ENCODE assay signal across 19 cellular contexts in genomic region chr10:54463644-54464043, GRCh38.
DNase-seq lines count a peak whose midpoint lies in the region; ATAC-seq, FAIRE-seq and TF ChIP-seq lines count a peak whose summit lies in the region.
"Had no signal": no experiment of that assay in that cellular context is flagged by ENCODE, and none has a peak within 500 bp of the region (broad histone marks: within the 10 kb centered on the region; RNA-seq: fewer than 3 reads in every experiment).

No MANE protein-coding gene starts in this region.

- H2AK5ac ChIP-seq in IMR-90 (ENCODE audit: low read depth, low read length), result no peak overlapping the region
- H2AK5ac ChIP-seq in H1 (ENCODE audit: low read depth, low read length), result no peak overlapping the region
- no peak overlapping the region for H2AK5ac ChIP-seq in H9 (ENCODE audit: insufficient read length, low read length)

- no peak for TF ChIP-seq CTCF in IMR-90 (conservative IDR thresholded peaks at IDR 0.05; ENCODE audit: low read depth, low read length)
- no peak for TF ChIP-seq CTCF in H1 (IDR thresholded peaks at IDR 0.05; ENCODE audit: control extremely low read depth in 1 of 3, insufficient read depth in 1 of 3, low read depth in 1 of 3, low read length in 3 of 3)
- no peak for TF ChIP-seq CTCF in neural crest cell (conservative IDR thresholded peaks at IDR 0.05)
- TF ChIP-seq CTCF in H9 (conservative IDR thresholded peaks at IDR 0.05), result no peak

- no peaks in the 10 kb centered on the region for H3K79me1 ChIP-seq in IMR-90 (ENCODE audit: low read depth in 1 of 2, low read length in 2 of 2)
- H3K79me1 ChIP-seq in H1 (ENCODE audit: low read depth, low read length), result no peaks in the 10 kb centered on the region
- H3K79me1 ChIP-seq in H9 (ENCODE audit: insufficient read depth, low read depth, low read length, poor library complexity, severe bottlenecking), result no peaks in the 10 kb centered on the region

- no peaks in the 10 kb centered on the region for H4K20me1 ChIP-seq in IMR-90 (ENCODE audit: insufficient read depth, low read length)
- H4K20me1 ChIP-seq in H1 (replicated peaks in 1 of 2; ENCODE audit: control insufficient read depth in 1 of 2, insufficient read depth in 2 of 2, low read length in 2 of 2), result no peaks in the 10 kb centered on the region
- no peaks in the 10 kb centered on the region for H4K20me1 ChIP-seq in H9 (ENCODE audit: control insufficient read depth, insufficient read depth, insufficient read length)

- in situ Hi-C loops in IMR-90 (cut with MboI; ENCODE audit: low sequenced_read_pairs), result no loop called here

- H3K4me1 Mint-ChIP-seq in neural crest cell, result no peaks in the 10 kb centered on the region
- no peaks in the 10 kb centered on the region for H3K4me1 Mint-ChIP-seq in H9
- H3K4me1 Mint-ChIP-seq: CD4-positive, alpha-beta memory T cell; GM23338 had no signal

- H4K5ac ChIP-seq in IMR-90 (ENCODE audit: low read depth, low read length) (no peak overlapping the region), H1 (ENCODE audit: insufficient read length, low read depth, low read length) (no peak overlapping the region), H9 (ENCODE audit: insufficient read length, low read depth, low read length) (no peak overlapping the region)

- TF ChIP-seq EP300 in H1 (IDR thresholded peaks at IDR 0.05; ENCODE audit: borderline replicate concordance in 1 of 2, low read depth in 2 of 2, low read length in 2 of 2), result no peak

- H3T11ph ChIP-seq in H9 (ENCODE audit: low read length), result no peak overlapping the region

- H3K36me3 Mint-ChIP-seq in neural crest cell (ENCODE audit: low read depth) (no peaks in the 10 kb centered on the region), H9 (ENCODE audit: insufficient read depth in 1 of 3, low read depth in 3 of 3) (no peaks in the 10 kb centered on the region)
- H3K36me3 Mint-ChIP-seq: CD4-positive, alpha-beta memory T cell had no signal

- H3K18ac ChIP-seq in IMR-90 (ENCODE audit: low read depth, low read length) (no peak overlapping the region), H1 (ENCODE audit: extremely low read depth, low read length) (no peak overlapping the region), H9 (ENCODE audit: insufficient read length, low read depth, low read length) (no peak overlapping the region)

- H3K14ac ChIP-seq in IMR-90 (replicated peaks; ENCODE audit: low read depth, low read length) (no peak overlapping the region), H1 (ENCODE audit: insufficient read length) (no peak overlapping the region), H9 (ENCODE audit: insufficient read depth, low read length) (no peak overlapping the region)

- H3K4me1 ChIP-seq in IMR-90 (ENCODE audit: control insufficient read depth, insufficient read depth, low read length) (no peaks in the 10 kb centered on the region), H1 (replicated peaks in 1 of 4; ENCODE audit: control insufficient read depth in 3 of 4, insufficient read depth in 4 of 4, low read length in 3 of 4) (no peaks in the 10 kb centered on the region), H9 (ENCODE audit: insufficient read depth, low read length) (no peaks in the 10 kb centered on the region)

- H2BK5ac ChIP-seq in IMR-90 (ENCODE audit: low read depth, low read length, poor library complexity, severe bottlenecking), result no peak overlapping the region
- no peak overlapping the region for H2BK5ac ChIP-seq in H1 (ENCODE audit: low read depth, low read length)
- H2BK5ac ChIP-seq in H9 (ENCODE audit: insufficient read length, low read length), result no peak overlapping the region

- H2AK9ac ChIP-seq in IMR-90 (replicated peaks; ENCODE audit: low read depth, low read length, poor library complexity), result peak overlapping the region; percentile 37

- H3K27me3 ChIP-seq in IMR-90 (ENCODE audit: control insufficient read depth, insufficient read depth, low read length) (no peaks in the 10 kb centered on the region), H1 (replicated peaks in 1 of 4; ENCODE audit: control insufficient read depth in 3 of 4, extremely low read depth in 1 of 4, insufficient read depth in 3 of 4, low read length in 3 of 4) (no peaks in the 10 kb centered on the region), H9 (ENCODE audit: insufficient read depth, low read length) (no peaks in the 10 kb centered on the region)

- H2BK120ac ChIP-seq in IMR-90 (ENCODE audit: low read depth, low read length) (no peak overlapping the region), H1 (replicated peaks; ENCODE audit: low read depth, low read length) (no peak overlapping the region), H9 (ENCODE audit: low read depth, low read length, poor library complexity, severe bottlenecking) (no peak overlapping the region)

- H3K56ac ChIP-seq in IMR-90 (ENCODE audit: extremely low read depth, insufficient read depth, low read length) (no peak overlapping the region), H1 (replicated peaks; ENCODE audit: insufficient read length, low read depth, low read length) (no peak overlapping the region), H9 (ENCODE audit: insufficient read length, low read depth, low read length) (no peak overlapping the region)

- H2BK15ac ChIP-seq in IMR-90 (ENCODE audit: low read depth, low read length) (no peak overlapping the region), H1 (ENCODE audit: low read length) (no peak overlapping the region), H9 (ENCODE audit: low read depth, low read length) (no peak overlapping the region)

- TF ChIP-seq RAD21 in IMR-90 (IDR thresholded peaks at IDR 0.05; ENCODE audit: low read length) (no peak), H1 (IDR thresholded peaks at IDR 0.05 in 1 of 2, conservative IDR thresholded peaks at IDR 0.05 in 1 of 2; ENCODE audit: low read depth in 2 of 2, low read length in 2 of 2) (no peak)

- intact Hi-C loops in IMR-90 (cut with micrococcal nuclease), result no loop called here

- no peak overlapping the region for H3K4me3 Mint-ChIP-seq in neural crest cell
- H3K4me3 Mint-ChIP-seq in H9, result no peak overlapping the region
- H3K4me3 Mint-ChIP-seq: CD4-positive, alpha-beta memory T cell; GM23338; HFFc6 had no signal

- H4K8ac ChIP-seq in IMR-90 (ENCODE audit: low read depth in 2 of 2, low read length in 2 of 2) (no peak overlapping the region), H1 (ENCODE audit: extremely low read depth, insufficient read depth, low read length) (no peak overlapping the region), H9 (replicated peaks; ENCODE audit: insufficient read length, low read depth, low read length) (no peak overlapping the region)

- H3K4ac ChIP-seq in IMR-90 (ENCODE audit: low read depth, low read length) (no peak overlapping the region), H1 (replicated peaks; ENCODE audit: insufficient read length, low read depth, low read length) (no peak overlapping the region), H9 (ENCODE audit: low read depth, low read length) (no peak overlapping the region)

- H4K91ac ChIP-seq in IMR-90 (ENCODE audit: insufficient read depth, low read depth, low read length), result no peak overlapping the region
- no peak overlapping the region for H4K91ac ChIP-seq in H1 (replicated peaks; ENCODE audit: insufficient read length, low read length)
- no peak overlapping the region for H4K91ac ChIP-seq in H9 (ENCODE audit: insufficient read length, low read depth, low read length)

- no peak for ATAC-seq in IMR-90 (ENCODE audit: low read depth)
- no peak for ATAC-seq in GM18520 (IDR thresholded peaks at IDR 0.05; ENCODE audit: unreplicated experiment)
- no peak for ATAC-seq in HG03342 (IDR thresholded peaks at IDR 0.05; ENCODE audit: unreplicated experiment)
- ATAC-seq: GM12878, GM23338, HCT116 had no signal

- no peak overlapping the region for H3K23ac ChIP-seq in IMR-90 (ENCODE audit: low read depth, low read length)
- no peak overlapping the region for H3K23ac ChIP-seq in H1 (ENCODE audit: insufficient read length)
- no peak overlapping the region for H3K23ac ChIP-seq in H9 (ENCODE audit: insufficient read length, low read depth, low read length)

- DNase-seq in HEK293T (ENCODE audit: extremely low spot score), result no peak
- no peak for DNase-seq in IMR-90
- DNase-seq in H1 (ENCODE audit: low read depth in 1 of 2, low spot score in 2 of 2), result no peak
- DNase-seq in neural crest cell (ENCODE audit: low read depth, low spot score), result no peak
- no peak for DNase-seq in H9
- DNase-seq: C1 segment of cervical spinal cord, Calu3, COR-L47, DMS79, EL, GDM1, HFFc6 had no signal

- H3K27me3 Mint-ChIP-seq in neural crest cell (ENCODE audit: low read depth) (no peaks in the 10 kb centered on the region), H9 (ENCODE audit: low read depth) (no peaks in the 10 kb centered on the region)
- H3K27me3 Mint-ChIP-seq: CD4-positive, alpha-beta memory T cell had no signal

- H3K27ac ChIP-seq in IMR-90 (ENCODE audit: insufficient read depth, low read length) (no peak overlapping the region), H1 (ENCODE audit: low read depth, low read length) (no peak overlapping the region), H9 (ENCODE audit: insufficient read length, low read depth, low read length) (no peak overlapping the region)

- H3K79me2 ChIP-seq in H1 (ENCODE audit: control insufficient read depth in 1 of 2, insufficient read depth in 2 of 2, low read length in 2 of 2) (no peaks in the 10 kb centered on the region), H9 (ENCODE audit: insufficient read depth, low read length) (no peaks in the 10 kb centered on the region)

- POLR2A ChIA-PET in HEK293T (lab: Yijun Ruan, JAX) (no interaction called here), IMR-90 (lab: Charles Lee; ENCODE audit: unreplicated experiment) (no interaction called here), H1 (lab: Charles Lee; ENCODE audit: partially characterized antibody) (no interaction called here)

- H3K9me3 ChIP-seq in IMR-90 (ENCODE audit: control insufficient read depth, insufficient read depth, low read length) (no peaks in the 10 kb centered on the region), H1 (ENCODE audit: insufficient read depth in 2 of 2, low read depth in 1 of 2, low read length in 1 of 2) (no peaks in the 10 kb centered on the region), H9 (ENCODE audit: control insufficient read depth, low read depth, low read length) (no peaks in the 10 kb centered on the region)

- BruUV-seq in IMR-90 (replicated peaks; lab: Mats Ljungman, UMichigan), result no TSS peak

- H2BK20ac ChIP-seq in IMR-90 (ENCODE audit: low read depth, low read length) (no peak overlapping the region), H1 (ENCODE audit: low read length) (no peak overlapping the region), H9 (ENCODE audit: low read depth, low read length, poor library complexity, severe bottlenecking) (no peak overlapping the region)

- H3K4me3 ChIP-seq in IMR-90 (ENCODE audit: insufficient read depth, low read depth, low read length), result no peak overlapping the region
- no peak overlapping the region for H3K4me3 ChIP-seq in H1 (ENCODE audit: extremely low read depth in 1 of 4, insufficient read depth in 2 of 4, low read depth in 3 of 4, low read length in 4 of 4)
- H3K4me3 ChIP-seq: GM12878, GM23338 had no signal

- dilution Hi-C loops in IMR-90 (cut with HindIII; ENCODE audit: low sequenced_read_pairs, unreplicated experiment), result no loop called here

- no peak overlapping the region for H2BK12ac ChIP-seq in H1 (ENCODE audit: low read depth, low read length)
- H2BK12ac ChIP-seq in H9 (ENCODE audit: insufficient read length, low read depth, low read length), result no peak overlapping the region

- peak overlapping the region; percentile 45 for H3K27ac Mint-ChIP-seq in neural crest cell (ENCODE audit: unreplicated experiment)
- no peak overlapping the region for H3K27ac Mint-ChIP-seq in H9
- H3K27ac Mint-ChIP-seq: CD4-positive, alpha-beta memory T cell; GM23338; HFFc6 had no signal

- no peaks in the 10 kb centered on the region for H3K36me3 ChIP-seq in IMR-90 (ENCODE audit: control insufficient read depth, insufficient read depth, low read length)
- no peaks in the 10 kb centered on the region for H3K36me3 ChIP-seq in H1 (ENCODE audit: control insufficient read depth in 2 of 4, insufficient read depth in 4 of 4, low read length in 3 of 4)

- CTCF ChIA-PET in HEK293T (lab: Yijun Ruan, JAX), result no interaction called here
- CTCF ChIA-PET in IMR-90 (lab: Yijun Ruan, JAX), result no interaction called here
- CTCF ChIA-PET in H1 (lab: Charles Lee; ENCODE audit: partially characterized antibody), result interaction anchor here (0.6 kb wide), 1 partner anchor 420 kb away, joined by 3 read pairs; no protein-coding TSS in a partner anchor

- H2AFZ ChIP-seq in IMR-90 (replicated peaks; ENCODE audit: low read length, poor library complexity) (no peak overlapping the region), H1 (ENCODE audit: low read length) (peak overlapping the region; percentile 81; the same call in 1 of the 2 replicates), H9 (ENCODE audit: low read length) (no peak overlapping the region)
- H2AFZ ChIP-seq: GM23338 had no signal

- TF ChIP-seq POLR2A in IMR-90 (IDR thresholded peaks at IDR 0.05; ENCODE audit: low read depth, low read length) (no peak), H1 (IDR thresholded peaks at IDR 0.05; ENCODE audit: control extremely low read depth in 1 of 2, low read depth in 2 of 2, low read length in 2 of 2) (no peak)

- H3K23me2 ChIP-seq in H1 (ENCODE audit: low read depth, low read length) (no peaks in the 10 kb centered on the region), H9 (ENCODE audit: insufficient read length, low read depth, low read length, poor library complexity, severe bottlenecking) (no peaks in the 10 kb centered on the region)

- no peak for FAIRE-seq in H1 (lab: Jason Lieb, UNC)
- FAIRE-seq: GM12878, H54 had no signal

- H3K4me2 ChIP-seq in IMR-90 (ENCODE audit: low read depth, low read length) (no peak overlapping the region), H1 (ENCODE audit: insufficient read depth in 1 of 2, low read depth in 2 of 2, low read length in 2 of 2) (no peak overlapping the region), H9 (ENCODE audit: insufficient read depth, insufficient read length, low read length) (no peak overlapping the region)
- H3K4me2 ChIP-seq: GM23338 had no signal

- H3K9ac ChIP-seq in IMR-90 (ENCODE audit: low read depth, low read length), result no peak overlapping the region
- no peak overlapping the region for H3K9ac ChIP-seq in H1 (replicated peaks in 1 of 4; ENCODE audit: extremely low read depth in 1 of 4, low read depth in 3 of 4, low read length in 3 of 4)
- H3K9ac ChIP-seq in H9 (ENCODE audit: extremely low read depth, insufficient read length, low read length), result no peak overlapping the region

- WGBS in IMR-90 (ENCODE audit: extremely low coverage in 2 of 2, insufficient read length in 1 of 2), 2 experiments, result no CpG with 5 or more reads among the region's 7 CpGs
- 89% methylated on average over 7 of the region's 7 CpGs; no CpG with 5 or more reads in 1 of the 2 experiments for WGBS in H1 (ENCODE audit: extremely low coverage in 1 of 2, insufficient coverage in 1 of 2, insufficient read length in 1 of 2, insufficient replicate concordance in 2 of 2, low coverage in 1 of 2, low lambda C conversion rate in 2 of 2, missing lambda C conversion rate in 1 of 2), 2 experiments
- WGBS in H9 (ENCODE audit: extremely low coverage, insufficient read length, low lambda C conversion rate), result no CpG with 5 or more reads among the region's 7 CpGs

- no peaks in the 10 kb centered on the region for H3K9me1 ChIP-seq in IMR-90 (ENCODE audit: insufficient read depth, low read length)

- no peaks in the 10 kb centered on the region for H3K9me3 Mint-ChIP-seq in neural crest cell
- no peaks in the 10 kb centered on the region for H3K9me3 Mint-ChIP-seq in H9
- H3K9me3 Mint-ChIP-seq: GM23338 had no signal
